Comparison of ENCODE assay signal across 10 cellular contexts in the genomic region with DNA sequence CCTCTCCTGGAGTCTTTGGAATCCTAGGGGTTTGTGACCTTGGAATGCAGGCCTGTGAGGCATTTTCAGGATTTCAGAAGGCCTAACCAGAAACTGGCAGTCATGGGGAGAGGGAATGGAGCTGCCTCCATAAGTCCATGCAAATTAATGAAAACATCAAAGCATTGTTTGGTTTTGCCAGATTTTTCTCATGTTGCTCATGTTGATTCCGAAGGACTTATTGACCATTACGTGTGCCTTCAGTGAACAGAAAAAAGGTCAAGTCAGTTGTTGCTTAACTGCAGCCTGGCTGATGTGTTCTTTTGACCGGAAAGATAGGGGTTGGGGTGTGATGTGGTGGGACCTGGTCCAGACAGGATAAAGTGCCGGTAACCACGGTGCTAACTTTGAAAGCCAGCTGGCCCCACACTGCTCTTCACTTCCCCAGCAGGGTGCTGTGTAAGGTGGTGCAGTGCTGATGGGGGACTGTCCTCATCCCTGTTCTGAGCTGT. TPM values are rescaled to one million over a fixed set of nuclear protein-coding genes. Genes with fewer than 3 reads are reported as not detected.
DNase-seq lines count a peak whose midpoint lies in the region; ATAC-seq, FAIRE-seq and TF ChIP-seq lines count a peak whose summit lies in the region.
"Had no signal": no experiment of that assay in that cellular context is flagged by ENCODE, and none has a peak within 500 bp of the region (broad histone marks: within the 10 kb centered on the region; RNA-seq: fewer than 3 reads in every experiment).

No MANE protein-coding gene starts in this region.

- BruUV-seq in MCF 10A (replicated peaks; lab: Mats Ljungman, UMichigan), result no TSS peak

- peaks cover 14% of the 10 kb centered on the region for H3K4me1 Mint-ChIP-seq in MCF 10A (ENCODE audit: insufficient read depth, unreplicated experiment)
- no peaks in the 10 kb centered on the region for H3K4me1 Mint-ChIP-seq in stimulated activated effector memory CD8-positive, alpha-beta T cell treated with anti-CD3 and anti-CD28 coated beads, Interleukin-12 subunit alpha, Interleukin-12 subunit beta, amount 100 ng/mL, for 72 hours
- H3K4me1 Mint-ChIP-seq: activated naive CD8-positive, alpha-beta T cell treated with anti-CD3 and anti-CD28 coated beads, Interleukin-2, amount 10 ng/mL, durations not matched to agents 7 days and 5 days had no signal

- FAIRE-seq in islet of Langerhans (lab: Jason Lieb, UNC), result peak; percentile 60

- no peak for TF ChIP-seq CTCF in MCF 10A (IDR thresholded peaks at IDR 0.05; ENCODE audit: unreplicated experiment)

- CTCF ChIA-PET in MCF 10A (lab: Yijun Ruan, JAX), result interaction anchor here (0.7 kb wide), 1 partner anchor 23 kb away, joined by 3 read pairs; no protein-coding TSS in a partner anchor

- ATAC-seq in stimulated activated effector memory CD8-positive, alpha-beta T cell treated with anti-CD3 and anti-CD28 coated beads, Interleukin-12 subunit alpha, Interleukin-12 subunit beta, amount 100 ng/mL, for 72 hours, result peak; percentile 31
- no peak for ATAC-seq in HG02885 (IDR thresholded peaks at IDR 0.05; ENCODE audit: poor library complexity, unreplicated experiment)
- ATAC-seq in left colon, result no peak

- H3K4me3 Mint-ChIP-seq in MCF 10A (ENCODE audit: unreplicated experiment), result no peak overlapping the region
- H3K4me3 Mint-ChIP-seq in stimulated activated effector memory CD8-positive, alpha-beta T cell treated with anti-CD3 and anti-CD28 coated beads, Interleukin-12 subunit alpha, Interleukin-12 subunit beta, amount 100 ng/mL, for 72 hours, result no peak overlapping the region
- H3K4me3 Mint-ChIP-seq: activated naive CD8-positive, alpha-beta T cell treated with anti-CD3 and anti-CD28 coated beads, Interleukin-2, amount 10 ng/mL, durations not matched to agents 7 days and 5 days had no signal

- DNase-seq in HCEC 1CT (peak; percentile 96), MCF 10A (ENCODE audit: unreplicated experiment) (peak; percentile 71), MV-4-11 (lab: John Stamatoyannopoulos, UW) (no peak), GOT3 (lab: John Stamatoyannopoulos, UW) (no peak), left colon (no peak)
- DNase-seq in stimulated activated effector memory CD8-positive, alpha-beta T cell treated with anti-CD3 and anti-CD28 coated beads, Interleukin-12 subunit alpha, Interleukin-12 subunit beta, amount 100 ng/mL, for 72 hours (ENCODE audit: low spot score in 2 of 2), result no peak
- DNase-seq: activated naive CD8-positive, alpha-beta T cell treated with anti-CD3 and anti-CD28 coated beads, Interleukin-2, amount 10 ng/mL, durations not matched to agents 7 days and 5 days had no signal

- H3K36me3 Mint-ChIP-seq in MCF 10A (ENCODE audit: insufficient read depth, unreplicated experiment), result no peaks in the 10 kb centered on the region
- no peaks in the 10 kb centered on the region for H3K36me3 Mint-ChIP-seq in stimulated activated effector memory CD8-positive, alpha-beta T cell treated with anti-CD3 and anti-CD28 coated beads, Interleukin-12 subunit alpha, Interleukin-12 subunit beta, amount 100 ng/mL, for 72 hours
- H3K36me3 Mint-ChIP-seq: activated naive CD8-positive, alpha-beta T cell treated with anti-CD3 and anti-CD28 coated beads, Interleukin-2, amount 10 ng/mL, durations not matched to agents 7 days and 5 days had no signal

- intact Hi-C loops in MCF 10A (cut with micrococcal nuclease), result no loop called here
- intact Hi-C loops in left colon (cut with DNase I, micrococcal nuclease), result no loop called here

- no peaks in the 10 kb centered on the region for H3K9me3 Mint-ChIP-seq in MCF 10A (ENCODE audit: unreplicated experiment)
- no peaks in the 10 kb centered on the region for H3K9me3 Mint-ChIP-seq in stimulated activated effector memory CD8-positive, alpha-beta T cell treated with anti-CD3 and anti-CD28 coated beads, Interleukin-12 subunit alpha, Interleukin-12 subunit beta, amount 100 ng/mL, for 72 hours
- H3K9me3 Mint-ChIP-seq: activated naive CD8-positive, alpha-beta T cell treated with anti-CD3 and anti-CD28 coated beads, Interleukin-2, amount 10 ng/mL, durations not matched to agents 7 days and 5 days had no signal

- POLR2A ChIA-PET in MCF 10A (lab: Yijun Ruan, JAX), result no interaction called here

- no peaks in the 10 kb centered on the region for H3K27me3 Mint-ChIP-seq in MCF 10A (ENCODE audit: insufficient read depth, unreplicated experiment)

- no peak overlapping the region for H3K27ac Mint-ChIP-seq in MCF 10A (ENCODE audit: low read depth, unreplicated experiment)
- H3K27ac Mint-ChIP-seq in stimulated activated effector memory CD8-positive, alpha-beta T cell treated with anti-CD3 and anti-CD28 coated beads, Interleukin-12 subunit alpha, Interleukin-12 subunit beta, amount 100 ng/mL, for 72 hours, result no peak overlapping the region
- H3K27ac Mint-ChIP-seq: activated naive CD8-positive, alpha-beta T cell treated with anti-CD3 and anti-CD28 coated beads, Interleukin-2, amount 10 ng/mL, durations not matched to agents 7 days and 5 days had no signal

RNA-seq across cellular contexts. Expression of a gene that starts 3.6 kb away (rescaled TPM):
- total RNA-seq in MCF 10A (2022) (not detected in 2 replicates), left colon (not detected)
- total RNA-seq: activated naive CD8-positive, alpha-beta T cell treated with anti-CD3 and anti-CD28 coated beads, Interleukin-2, amount 10 ng/mL, durations not matched to agents 7 days and 5 days; NCI-H460 had no signal

RNA-seq across cellular contexts. Expression of a gene that starts 30.6 kb away (rescaled TPM):
- total RNA-seq in MCF 10A (2022) (20.7 and 30.1 TPM in 2 replicates), left colon (10 to 100 TPM; 38.8 to 50.3 TPM)

Comparison
In these comparisons a context has a peak if more than half of its experiments do, and no peak if none do; other contexts are left out.
1. DNase-seq: peak in HCEC 1CT (single experiment) and MCF 10A (single experiment); none in stimulated activated effector memory CD8-positive, alpha-beta T cell treated with anti-CD3 and anti-CD28 coated beads, Interleukin-12 subunit alpha, Interleukin-12 subunit beta, amount 100 ng/mL, for 72 hours (0 of 2), MV-4-11 (single experiment), GOT3 (single experiment) and left colon (0 of 2).